In genomic region chr1:150619576-150620509, GRCh38 we compare ENCODE assay signal across 1 cellular context.
TF ChIP-seq lines count a peak whose summit lies in the region.

No MANE protein-coding gene starts in this region.

TF ChIP-seq in K562, 482 proteins besides CTCF, POLR2A, EP300 and RAD21 (continued from another document and continues in another):
- TF ChIP-seq CHD7 (IDR thresholded peaks at IDR 0.05; ENCODE audit: low read depth, low read length) (no peak), SRSF3 (IDR thresholded peaks at IDR 0.05; ENCODE audit: insufficient read depth, low read length) (no peak), HIVEP1 (CRISPR knock-in tag; IDR thresholded peaks at IDR 0.05) (no peak), YBX1 (IDR thresholded peaks at IDR 0.05) (no peak), NR2F6 (CRISPR knock-in tag; IDR thresholded peaks at IDR 0.05) (no peak), ATF2 (CRISPR knock-in tag; IDR thresholded peaks at IDR 0.05) (no peak), HDAC6 (IDR thresholded peaks at IDR 0.05; ENCODE audit: low read depth, low read length) (no peak), ZNF551 (CRISPR knock-in tag; IDR thresholded peaks at IDR 0.05) (no peak), KDM1A (IDR thresholded peaks at IDR 0.05) (peak; percentile 96 to 97), ZNF395 (CRISPR knock-in tag; IDR thresholded peaks at IDR 0.05) (peak; percentile 90), ZBTB1 (CRISPR knock-in tag; IDR thresholded peaks at IDR 0.05; ENCODE audit: borderline replicate concordance, low read depth) (no peak), ZNF830 (CRISPR knock-in tag; IDR thresholded peaks at IDR 0.05) (no peak), U2AF2 (optimal IDR thresholded peaks at IDR 0.05; ENCODE audit: low read depth, low read length) (no peak), ZNF699 (CRISPR knock-in tag; IDR thresholded peaks at IDR 0.05; ENCODE audit: insufficient replicate concordance) (no peak), HMGXB4 (CRISPR knock-in tag; IDR thresholded peaks at IDR 0.05) (no peak), ZNF311 (CRISPR knock-in tag; IDR thresholded peaks at IDR 0.05) (peak; percentile 76), MBD1 (CRISPR knock-in tag; IDR thresholded peaks at IDR 0.05) (no peak), STAT5B (CRISPR knock-in tag; IDR thresholded peaks at IDR 0.05) (no peak), CEBPB (tag; IDR thresholded peaks at IDR 0.05) (0 out of 2 replicates have a peak, but pooled peaks have one; percentile 37), ZBTB33 (CRISPR knock-in tag; IDR thresholded peaks at IDR 0.05) (0 out of 2 replicates have a peak, but pooled peaks have one; percentile 26), HDAC8 (tag; IDR thresholded peaks at IDR 0.05) (no peak), PCBP2 (IDR thresholded peaks at IDR 0.05; ENCODE audit: low read depth, low read length, poor library complexity, severe bottlenecking) (no peak), MITF (IDR thresholded peaks at IDR 0.05) (no peak), ZFPM2 (CRISPR knock-in tag; IDR thresholded peaks at IDR 0.05) (no peak), BRCA1 (IDR thresholded peaks at IDR 0.05) (no peak), BRCA1 (CRISPR knock-in tag; IDR thresholded peaks at IDR 0.05) (no peak), KAT2B (IDR thresholded peaks at IDR 0.05; ENCODE audit: low read depth, low read length) (no peak), IRF1 (CRISPR knock-in tag; IDR thresholded peaks at IDR 0.05; ENCODE audit: borderline replicate concordance) (no peak), SMARCB1 (IDR thresholded peaks at IDR 0.05; ENCODE audit: insufficient read length, low read depth) (no peak), CREM (IDR thresholded peaks at IDR 0.05; ENCODE audit: low read depth) (no peak; the same call in none of the 2 replicates), L3MBTL2 (IDR thresholded peaks at IDR 0.05) (no peak), YY1 (IDR thresholded peaks at IDR 0.05; ENCODE audit: borderline replicate concordance in 1 of 3, control insufficient read depth in 1 of 3, extremely low read depth in 1 of 3, insufficient read depth in 3 of 3, insufficient read length in 1 of 3, insufficient replicate concordance in 2 of 3, low read depth in 1 of 3, low read length in 2 of 3) (no peak), OTX1 (CRISPR knock-in tag; IDR thresholded peaks at IDR 0.05) (no peak), KLF16 (IDR thresholded peaks at IDR 0.05) (peak; percentile 84), FOXP1 (CRISPR knock-in tag; IDR thresholded peaks at IDR 0.05) (no peak), PTBP1 (IDR thresholded peaks at IDR 0.05; ENCODE audit: low read depth, low read length) (no peak), PPARD (CRISPR knock-in tag; IDR thresholded peaks at IDR 0.05) (no peak), EHMT2 (IDR thresholded peaks at IDR 0.05) (no peak), ZNF707 (CRISPR knock-in tag; conservative IDR thresholded peaks at IDR 0.05) (no peak), ZNF436 (CRISPR knock-in tag; IDR thresholded peaks at IDR 0.05) (no peak), HNRNPK (IDR thresholded peaks at IDR 0.05; ENCODE audit: low read depth, low read length, poor library complexity, severe bottlenecking) (no peak), PCBP1 (IDR thresholded peaks at IDR 0.05; ENCODE audit: low read depth, low read length, poor library complexity, severe bottlenecking) (no peak), ZNF780A (CRISPR knock-in tag; IDR thresholded peaks at IDR 0.05) (no peak)
